1 cellular context compared by ENCODE assay signal in genomic region chrX:153726286-153727107, GRCh38.
TF ChIP-seq lines count a peak whose summit lies in the region.

No MANE protein-coding gene starts in this region.

TF ChIP-seq in HepG2, 621 proteins besides CTCF, POLR2A, EP300 and RAD21 (continued from another document and continues in another):
- TF ChIP-seq CSRNP2 (CRISPR knock-in tag; conservative IDR thresholded peaks at IDR 0.05; ENCODE audit: low read depth) (no peak), GATAD1 (CRISPR knock-in tag; IDR thresholded peaks at IDR 0.05) (0 out of 2 replicates have a peak, but pooled peaks have one; percentile 22), KLF15 (CRISPR knock-in tag; IDR thresholded peaks at IDR 0.05; ENCODE audit: borderline replicate concordance) (no peak), ZNF562 (CRISPR knock-in tag; IDR thresholded peaks at IDR 0.05; ENCODE audit: borderline replicate concordance) (no peak), PPARG (CRISPR knock-in tag; conservative IDR thresholded peaks at IDR 0.05) (no peak), ZNF569 (CRISPR knock-in tag; IDR thresholded peaks at IDR 0.05; ENCODE audit: borderline replicate concordance) (no peak), MATR3 (CRISPR knock-in tag; IDR thresholded peaks at IDR 0.05) (no peak), ATF6 (CRISPR knock-in tag; conservative IDR thresholded peaks at IDR 0.05) (no peak), HNRNPL (IDR thresholded peaks at IDR 0.05; ENCODE audit: low read depth, low read length) (peak; percentile 60; the same call in 1 of the 2 replicates), KAT8 (CRISPR knock-in tag; IDR thresholded peaks at IDR 0.05) (0 out of 2 replicates have a peak, but pooled peaks have one; percentile 58), ZC3H4 (CRISPR knock-in tag; IDR thresholded peaks at IDR 0.05; ENCODE audit: borderline replicate concordance) (no peak; the same call in 1 of the 2 replicates), PHF5A (CRISPR knock-in tag; IDR thresholded peaks at IDR 0.05; ENCODE audit: low read depth, unreplicated experiment) (no peak), GABPA (IDR thresholded peaks at IDR 0.05; ENCODE audit: low read depth, low read length) (no peak), GABPA (CRISPR knock-in tag; IDR thresholded peaks at IDR 0.05; ENCODE audit: low read depth) (peak; percentile 22; the same call in 1 of the 2 replicates), ARNTL (CRISPR knock-in tag; IDR thresholded peaks at IDR 0.05) (0 out of 2 replicates have a peak, but pooled peaks have one; percentile 29), NR1H2 (CRISPR knock-in tag; IDR thresholded peaks at IDR 0.05; ENCODE audit: borderline replicate concordance, low read depth) (peak; percentile 98), PAXIP1 (CRISPR knock-in tag; conservative IDR thresholded peaks at IDR 0.05) (peak; percentile 74), REST (IDR thresholded peaks at IDR 0.05; ENCODE audit: borderline replicate concordance in 1 of 2, low read depth in 1 of 2, low read length in 2 of 2) (peak in 1 of 2 experiments; percentile 5; a peak in 1 of 4 replicates), RARA (CRISPR knock-in tag; IDR thresholded peaks at IDR 0.05) (peak; percentile 91), POLR2AphosphoS2 (IDR thresholded peaks at IDR 0.05; ENCODE audit: low read depth, low read length) (no peak), SAP130 (CRISPR knock-in tag; IDR thresholded peaks at IDR 0.05; ENCODE audit: low read depth) (peak; percentile 93), THYN1 (CRISPR knock-in tag; IDR thresholded peaks at IDR 0.05; ENCODE audit: borderline replicate concordance, low read depth) (no peak), MIXL1 (CRISPR knock-in tag; IDR thresholded peaks at IDR 0.05) (peak; percentile 59; the same call in 1 of the 2 replicates), ZNF737 (CRISPR knock-in tag; IDR thresholded peaks at IDR 0.05; ENCODE audit: borderline replicate concordance) (no peak), ATF3 (CRISPR knock-in tag; IDR thresholded peaks at IDR 0.05) (peak; percentile 65; the same call in 1 of the 2 replicates), RBFOX2 (IDR thresholded peaks at IDR 0.05; ENCODE audit: low read depth, low read length) (peak; percentile 83), ZBTB34 (CRISPR knock-in tag; IDR thresholded peaks at IDR 0.05) (peak; percentile 59; the same call in 1 of the 2 replicates), ZNF282 (IDR thresholded peaks at IDR 0.05; ENCODE audit: partially characterized antibody) (no peak), TBX2 (CRISPR knock-in tag; IDR thresholded peaks at IDR 0.05; ENCODE audit: borderline replicate concordance) (peak; percentile 59), ZNF776 (CRISPR knock-in tag; IDR thresholded peaks at IDR 0.05) (no peak; the same call in 1 of the 2 replicates), ZBTB25 (CRISPR knock-in tag; IDR thresholded peaks at IDR 0.05) (no peak), RFXAP (CRISPR knock-in tag; IDR thresholded peaks at IDR 0.05; ENCODE audit: borderline replicate concordance) (no peak), ZNF670 (CRISPR knock-in tag; IDR thresholded peaks at IDR 0.05; ENCODE audit: borderline replicate concordance) (peak; percentile 43; the same call in 1 of the 2 replicates), REXO4 (CRISPR knock-in tag; IDR thresholded peaks at IDR 0.05; ENCODE audit: borderline replicate concordance) (no peak), ZNF343 (CRISPR knock-in tag; IDR thresholded peaks at IDR 0.05) (peak; percentile 52; the same call in 1 of the 2 replicates), ZNF275 (CRISPR knock-in tag; IDR thresholded peaks at IDR 0.05; ENCODE audit: borderline replicate concordance) (no peak), SOX13 (IDR thresholded peaks at IDR 0.05) (no peak), SOX13 (CRISPR knock-in tag; conservative IDR thresholded peaks at IDR 0.05 in 1 of 2, IDR thresholded peaks at IDR 0.05 in 1 of 2) (peak in 1 of 2 experiments; percentile 36; a peak in 1 of 4 replicates), PBX2 (CRISPR knock-in tag; IDR thresholded peaks at IDR 0.05) (no peak), ZNF605 (CRISPR knock-in tag; IDR thresholded peaks at IDR 0.05) (no peak), TCF7 (IDR thresholded peaks at IDR 0.05; ENCODE audit: low read depth) (peak; percentile 8; the same call in 1 of the 2 replicates), ZNF607 (CRISPR knock-in tag; IDR thresholded peaks at IDR 0.05; ENCODE audit: borderline replicate concordance) (peak; percentile 64; the same call in 1 of the 2 replicates), ELF1 (CRISPR knock-in tag; IDR thresholded peaks at IDR 0.05) (peak; percentile 47; the same call in 1 of the 2 replicates)
